1 cellular context compared by ENCODE assay signal in genomic region chr12:126908765-126909142, GRCh38.
TF ChIP-seq lines count a peak whose summit lies in the region.

No MANE protein-coding gene starts in this region.

TF ChIP-seq in K562, 482 proteins besides CTCF, POLR2A, EP300 and RAD21:
- TF ChIP-seq, protein P1, sequence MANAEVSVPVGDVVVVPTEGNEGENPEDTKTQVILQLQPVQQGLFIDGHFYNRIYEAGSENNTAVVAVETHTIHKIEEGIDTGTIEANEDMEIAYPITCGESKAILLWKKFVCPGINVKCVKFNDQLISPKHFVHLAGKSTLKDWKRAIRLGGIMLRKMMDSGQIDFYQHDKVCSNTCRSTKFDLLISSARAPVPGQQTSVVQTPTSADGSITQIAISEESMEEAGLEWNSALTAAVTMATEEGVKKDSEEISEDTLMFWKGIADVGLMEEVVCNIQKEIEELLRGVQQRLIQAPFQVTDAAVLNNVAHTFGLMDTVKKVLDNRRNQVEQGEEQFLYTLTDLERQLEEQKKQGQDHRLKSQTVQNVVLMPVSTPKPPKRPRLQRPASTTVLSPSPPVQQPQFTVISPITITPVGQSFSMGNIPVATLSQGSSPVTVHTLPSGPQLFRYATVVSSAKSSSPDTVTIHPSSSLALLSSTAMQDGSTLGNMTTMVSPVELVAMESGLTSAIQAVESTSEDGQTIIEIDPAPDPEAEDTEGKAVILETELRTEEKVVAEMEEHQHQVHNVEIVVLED (CRISPR knock-in tag; IDR thresholded peaks at IDR 0.05): no peak
- TF ChIP-seq TFAM (CRISPR knock-in tag; conservative IDR thresholded peaks at IDR 0.05) (no peak), ZNF592 (IDR thresholded peaks at IDR 0.05) (no peak), GATAD2A (IDR thresholded peaks at IDR 0.05) (no peak)
